24 cellular contexts compared by ENCODE assay signal in the genomic region with DNA sequence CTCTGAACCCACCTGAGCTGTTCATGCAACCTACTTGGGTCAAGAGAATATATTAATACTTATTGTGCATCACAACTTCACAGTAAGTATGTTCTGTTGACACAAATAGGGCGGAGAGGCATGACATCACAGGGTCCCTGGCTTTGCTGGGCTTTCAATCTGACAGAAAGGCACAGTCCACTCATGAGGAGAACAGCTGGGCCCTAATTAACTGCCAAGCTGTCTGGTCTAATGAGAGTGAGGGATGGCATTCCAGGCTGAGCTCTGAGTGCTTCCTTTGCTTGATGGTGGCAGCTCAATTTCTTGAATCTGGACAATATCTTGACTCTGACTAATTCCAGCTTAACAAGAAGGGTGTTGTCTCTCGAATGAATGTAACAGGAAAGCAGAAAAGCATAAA. TPM values are rescaled to one million over a fixed set of nuclear protein-coding genes. Genes with fewer than 3 reads are reported as not detected.
DNase-seq lines count a peak whose midpoint lies in the region; ATAC-seq and TF ChIP-seq lines count a peak whose summit lies in the region.
"Had no signal": no experiment of that assay in that cellular context is flagged by ENCODE, and none has a peak within 500 bp of the region (broad histone marks: within the 10 kb centered on the region; RNA-seq: fewer than 3 reads in every experiment).

No MANE protein-coding gene starts in this region.

- no peaks in the 10 kb centered on the region for H3K27me3 Mint-ChIP-seq in activated T-helper 1 cell treated with anti-CD3 and anti-CD28 coated beads, Interleukin-12 subunit alpha, Interleukin-12 subunit beta, Interleukin-2, Interleukin-4 antibody, amounts not matched to agents 30 ng/mL and 10 ng/mL and 1 ng/mL, durations not matched to agents 14 hours and 24 hours and 36 hours (ENCODE audit: insufficient read depth)
- H3K27me3 Mint-ChIP-seq in nephron progenitor cell (ENCODE audit: low read depth, poor library complexity) (peaks cover 3% of the 10 kb centered on the region), immature natural killer cell (ENCODE audit: low read depth in 3 of 3) (peaks cover 11 to 21% (median 21%) of the 10 kb centered on the region in 3 donors)
- H3K27me3 Mint-ChIP-seq: memory B cell had no signal

- 0 out of 2 replicates have a peak, but pooled peaks cover 4% of the 10 kb centered on the region for H4K20me1 ChIP-seq in Karpas-422 (ENCODE audit: insufficient read depth, low read depth, low read length)
- H4K20me1 ChIP-seq: BLaER1 had no signal

- H3K36me3 Mint-ChIP-seq in activated T-helper 1 cell treated with anti-CD3 and anti-CD28 coated beads, Interleukin-12 subunit alpha, Interleukin-12 subunit beta, Interleukin-2, Interleukin-4 antibody, amounts not matched to agents 30 ng/mL and 10 ng/mL and 1 ng/mL, durations not matched to agents 14 hours and 24 hours and 36 hours (ENCODE audit: low read depth) = peaks cover 22% of the 10 kb centered on the region
- H3K36me3 Mint-ChIP-seq in nephron progenitor cell (ENCODE audit: low read depth) (peaks cover 40% of the 10 kb centered on the region), immature natural killer cell (peaks cover 7 to 19% (median 12%) of the 10 kb centered on the region in 3 donors)

- H3K36me3 ChIP-seq in Karpas-422 (ENCODE audit: insufficient read depth, low read length) (peaks cover 39% of the 10 kb centered on the region), gastroesophageal sphincter (peaks cover 0 to 24% of the 10 kb centered on the region in 2 donors)
- H3K36me3 ChIP-seq: breast epithelium had no signal

- H3K27ac ChIP-seq in Karpas-422 (ENCODE audit: low read length) (no peak overlapping the region), gastroesophageal sphincter (no peak overlapping the region)
- H3K27ac ChIP-seq: BLaER1, breast epithelium, dorsolateral prefrontal cortex, left lung, SK-N-MC, tibial nerve had no signal

- no peak for TF ChIP-seq EP300 in gastroesophageal sphincter (IDR thresholded peaks at IDR 0.05)

- no peaks in the 10 kb centered on the region for H3K9me3 ChIP-seq in Karpas-422 (ENCODE audit: low read length)
- no peaks in the 10 kb centered on the region for H3K9me3 ChIP-seq in gastroesophageal sphincter
- H3K9me3 ChIP-seq: breast epithelium, left lung, tibial nerve had no signal

- no peaks in the 10 kb centered on the region for H3K9me2 ChIP-seq in Karpas-422 (replicated peaks; ENCODE audit: insufficient read depth, low read length)

- H3K4me3 ChIP-seq in Karpas-422 (ENCODE audit: low read length) (no peak overlapping the region; the same call in 1 of the 2 replicates), gastroesophageal sphincter (no peak overlapping the region)
- H3K4me3 ChIP-seq: BLaER1, breast epithelium, dorsolateral prefrontal cortex, left lung, SK-N-MC, tibial nerve had no signal

- no peak for TF ChIP-seq POLR2A in gastroesophageal sphincter (IDR thresholded peaks at IDR 0.05)

- H3K4me1 Mint-ChIP-seq in activated T-helper 1 cell treated with anti-CD3 and anti-CD28 coated beads, Interleukin-12 subunit alpha, Interleukin-12 subunit beta, Interleukin-2, Interleukin-4 antibody, amounts not matched to agents 30 ng/mL and 10 ng/mL and 1 ng/mL, durations not matched to agents 14 hours and 24 hours and 36 hours (ENCODE audit: low read depth) = peaks cover 40% of the 10 kb centered on the region
- peaks cover 36% of the 10 kb centered on the region for H3K4me1 Mint-ChIP-seq in nephron progenitor cell
- peaks cover 30 to 39% of the 10 kb centered on the region in 2 donors for H3K4me1 Mint-ChIP-seq in immature natural killer cell

- TF ChIP-seq CTCF in nephron progenitor cell (IDR thresholded peaks at IDR 0.05) = no peak
- no peak for TF ChIP-seq CTCF in gastroesophageal sphincter (IDR thresholded peaks at IDR 0.05)

- no peak for ATAC-seq in gastroesophageal sphincter
- ATAC-seq: activated CD4-positive, CD25-positive, alpha-beta regulatory T cell treated with anti-CD3 and anti-CD28 coated beads, Interleukin-2, amount 50 U/mL, for 24 hours; left lung had no signal

- peak overlapping the region; percentile 22 for H3K4me3 Mint-ChIP-seq in activated T-helper 1 cell treated with anti-CD3 and anti-CD28 coated beads, Interleukin-12 subunit alpha, Interleukin-12 subunit beta, Interleukin-2, Interleukin-4 antibody, amounts not matched to agents 30 ng/mL and 10 ng/mL and 1 ng/mL, durations not matched to agents 14 hours and 24 hours and 36 hours
- peak overlapping the region; percentile 95 for H3K4me3 Mint-ChIP-seq in nephron progenitor cell
- peak overlapping the region in 1 of 5 donors; percentile 97 for H3K4me3 Mint-ChIP-seq in immature natural killer cell
- H3K4me3 Mint-ChIP-seq: memory B cell had no signal

- 72 to 83% methylated on average over 1 to 2 of the region's 2 CpGs for WGBS in gastroesophageal sphincter (ENCODE audit: low coverage in 1 of 2), 2 donors

- peak overlapping the region; percentile 84 for H3K4me2 ChIP-seq in Karpas-422 (ENCODE audit: low read depth, low read length, poor library complexity, severe bottlenecking)
- H3K4me2 ChIP-seq: BLaER1 had no signal

- DNase-seq in DMS 273 (lab: John Stamatoyannopoulos, UW; ENCODE audit: unreplicated experiment) (peak; percentile 74), Karpas-422 (no peak), nephron progenitor cell (no peak), immature natural killer cell (no peak), SIG-M5 treated with dmso at 0.1 percent for 504 hours (lab: John Stamatoyannopoulos, UW; ENCODE audit: unreplicated experiment) (no peak)
- DNase-seq in activated T-helper 1 cell treated with anti-CD3 and anti-CD28 coated beads, Interleukin-12 subunit alpha, Interleukin-12 subunit beta, Interleukin-2, Interleukin-4 antibody, amounts not matched to agents 30 ng/mL and 10 ng/mL and 1 ng/mL, durations not matched to agents 14 hours and 24 hours and 36 hours (ENCODE audit: low spot score) = no peak
- DNase-seq: activated CD4-positive, alpha-beta T cell treated with anti-CD3 and anti-CD28 coated beads, Interleukin-2, amount 50 U/mL, for 48 hours; activated naive CD4-positive, alpha-beta T cell treated with anti-CD3 and anti-CD28 coated beads, Interleukin-2, amount 50 U/mL, for 16 hours; dorsolateral prefrontal cortex; H7; KG1; left lung; MM.1S; NCI-H1105 treated with DMSO at 0.1 percent for 48 hours; NCI-H2029; NCI-H526 treated with DMSO at 0.1 percent for 48 hours; stimulated activated CD4-positive, alpha-beta T cell treated with anti-CD3 and anti-CD28 coated beads, Interleukin-4, amount 100 ng/mL, for 4 hours had no signal

- H3K27ac Mint-ChIP-seq in activated T-helper 1 cell treated with anti-CD3 and anti-CD28 coated beads, Interleukin-12 subunit alpha, Interleukin-12 subunit beta, Interleukin-2, Interleukin-4 antibody, amounts not matched to agents 30 ng/mL and 10 ng/mL and 1 ng/mL, durations not matched to agents 14 hours and 24 hours and 36 hours = no peak overlapping the region
- H3K27ac Mint-ChIP-seq in nephron progenitor cell (no peak overlapping the region), immature natural killer cell (no peak overlapping the region)
- H3K27ac Mint-ChIP-seq: memory B cell had no signal

- intact Hi-C loops in activated T-helper 1 cell treated with anti-CD3 and anti-CD28 coated beads, Interleukin-12 subunit alpha, Interleukin-12 subunit beta, Interleukin-2, Interleukin-4 antibody, amounts not matched to agents 30 ng/mL and 10 ng/mL and 1 ng/mL, durations not matched to agents 14 hours and 24 hours and 36 hours (cut with micrococcal nuclease) = loop anchor here (10.0 kb wide), 1 partner anchor 1128 kb away; the partner anchor contains the start of gene TTC8

- no peaks in the 10 kb centered on the region for H3K9me3 Mint-ChIP-seq in activated T-helper 1 cell treated with anti-CD3 and anti-CD28 coated beads, Interleukin-12 subunit alpha, Interleukin-12 subunit beta, Interleukin-2, Interleukin-4 antibody, amounts not matched to agents 30 ng/mL and 10 ng/mL and 1 ng/mL, durations not matched to agents 14 hours and 24 hours and 36 hours
- no peaks in the 10 kb centered on the region for H3K9me3 Mint-ChIP-seq in nephron progenitor cell
- no peaks in the 10 kb centered on the region for H3K9me3 Mint-ChIP-seq in immature natural killer cell
- H3K9me3 Mint-ChIP-seq: memory B cell had no signal

- H3K4me1 ChIP-seq in Karpas-422 (ENCODE audit: low read length) = peaks cover 28% of the 10 kb centered on the region
- peaks cover 0 to 24% (median 11%) of the 10 kb centered on the region in 3 donors for H3K4me1 ChIP-seq in gastroesophageal sphincter

- no peak overlapping the region for H3K9ac ChIP-seq in Karpas-422 (ENCODE audit: low read length)
- H3K9ac ChIP-seq: BLaER1 had no signal

- no peak overlapping the region for H2AFZ ChIP-seq in Karpas-422 (ENCODE audit: low read length)

- H3K27me3 ChIP-seq in Karpas-422 (ENCODE audit: low read length) (no peaks in the 10 kb centered on the region), gastroesophageal sphincter (no peaks in the 10 kb centered on the region)
- H3K27me3 ChIP-seq: BLaER1, breast epithelium, dorsolateral prefrontal cortex, tibial nerve had no signal

- peaks cover 34% of the 10 kb centered on the region for H3K79me2 ChIP-seq in Karpas-422 (ENCODE audit: low read length)

RNA-seq across cellular contexts. Expression of gene EFCAB11, which starts 1.9 kb away (rescaled TPM):
- 8.3 and 43.3 TPM in 2 replicates for total RNA-seq in Karpas-422 (2014; rRNA removed; shearing (Covaris generic); ENCODE audit: low replicate concordance)
- 6.0 and 8.2 TPM in 2 replicates for total RNA-seq in activated T-helper 1 cell treated with anti-CD3 and anti-CD28 coated beads, Interleukin-12 subunit alpha, Interleukin-12 subunit beta, Interleukin-2, Interleukin-4 antibody, amounts not matched to agents 30 ng/mL and 10 ng/mL and 1 ng/mL, durations not matched to agents 14 hours and 24 hours and 36 hours
- polyA plus RNA-seq in immature natural killer cell = 1 to 10 TPM; 3.5 to 6.3 (median 6.1) TPM
- 1 to 10 TPM in 3 of 4 donors, under 1 TPM in 1; 0.93 to 9.6 (median 3.1) TPM for total RNA-seq in gastroesophageal sphincter

RNA-seq across cellular contexts. Expression of gene TDP1, which starts 3.1 kb away (rescaled TPM):
- 68.2 and 85.9 TPM in 2 replicates for total RNA-seq in Karpas-422 (2014; rRNA removed; shearing (Covaris generic); ENCODE audit: low replicate concordance)
- total RNA-seq in activated T-helper 1 cell treated with anti-CD3 and anti-CD28 coated beads, Interleukin-12 subunit alpha, Interleukin-12 subunit beta, Interleukin-2, Interleukin-4 antibody, amounts not matched to agents 30 ng/mL and 10 ng/mL and 1 ng/mL, durations not matched to agents 14 hours and 24 hours and 36 hours = 78.5 and 84.2 TPM in 2 replicates
- 10 to 100 TPM; 25.8 to 31.4 (median 27.0) TPM for polyA plus RNA-seq in immature natural killer cell
- total RNA-seq in gastroesophageal sphincter = 10 to 100 TPM in 2 of 4 donors, 1 to 10 TPM in 2; 5.4 to 12.1 (median 10.3) TPM
